11 cellular contexts compared by ENCODE assay signal in genomic region chr10:80523776-80524175, GRCh38. TPM values are rescaled to one million over a fixed set of nuclear protein-coding genes. Genes with fewer than 3 reads are reported as not detected.
DNase-seq lines count a peak whose midpoint lies in the region; ATAC-seq and TF ChIP-seq lines count a peak whose summit lies in the region.
"Had no signal": no experiment of that assay in that cellular context is flagged by ENCODE, and none has a peak within 500 bp of the region (broad histone marks: within the 10 kb centered on the region; RNA-seq: fewer than 3 reads in every experiment).

No MANE protein-coding gene starts in this region.

- H3K4me3 ChIP-seq in heart right ventricle: no peak overlapping the region
- H3K4me3 ChIP-seq: adrenal gland had no signal

- H3K36me3 ChIP-seq in heart right ventricle: peaks cover 0 to 35% (median 5%) of the 10 kb centered on the region in 9 donors

- peak overlapping the region in 4 of 10 donors; percentile 29 to 51 (median 42) for H3K27ac ChIP-seq in heart right ventricle
- H3K27ac ChIP-seq in layer of hippocampus (ENCODE audit: low read depth, low read length): peak overlapping the region; percentile 42
- H3K27ac ChIP-seq: adrenal gland had no signal

- H3K27ac Mint-ChIP-seq in activated CD8-positive, alpha-beta T cell treated with anti-CD3 and anti-CD28 coated beads for 36 hours: peak overlapping the region; percentile 69
- H3K27ac Mint-ChIP-seq in chondrocyte (ENCODE audit: unreplicated experiment): no peak overlapping the region

- ATAC-seq in Right ventricle myocardium inferior: no peak
- no peak for ATAC-seq in heart right ventricle
- no peak for ATAC-seq in activated CD8-positive, alpha-beta T cell treated with anti-CD3 and anti-CD28 coated beads for 36 hours
- no peak for ATAC-seq in HG02610 (IDR thresholded peaks at IDR 0.05; ENCODE audit: unreplicated experiment)

- peak; percentile 59 for DNase-seq in Right ventricle myocardium inferior (ENCODE audit: missing footprints)
- no peak for DNase-seq in heart right ventricle
- DNase-seq in activated CD8-positive, alpha-beta T cell treated with anti-CD3 and anti-CD28 coated beads for 36 hours: no peak
- no peak for DNase-seq in T1000 (lab: John Stamatoyannopoulos, UW)
- no peak for DNase-seq in NCI-H345 (lab: John Stamatoyannopoulos, UW)
- no peak for DNase-seq in chondrocyte (ENCODE audit: low spot score)
- DNase-seq: NCI-H2227 treated with DMSO at 0.1 percent for 48 hours, retina had no signal

- CTCF ChIA-PET in activated CD8-positive, alpha-beta T cell treated with anti-CD3 and anti-CD28 coated beads for 36 hours (lab: Charles Lee): interaction anchor here (5.7 kb wide), 1 partner anchor 19 kb away, joined by 29 read pairs; no protein-coding TSS in a partner anchor

- TF ChIP-seq CTCF in heart right ventricle (IDR thresholded peaks at IDR 0.05): no peak
- TF ChIP-seq CTCF in activated CD8-positive, alpha-beta T cell treated with anti-CD3 and anti-CD28 coated beads for 36 hours (IDR thresholded peaks at IDR 0.05): no peak
- TF ChIP-seq CTCF in chondrocyte (IDR thresholded peaks at IDR 0.05): no peak

- intact Hi-C loops in Right ventricle myocardium inferior (cut with DNase I) (no loop called here), heart right ventricle (cut with DNase I) (no loop called here)
- intact Hi-C loops in activated CD8-positive, alpha-beta T cell treated with anti-CD3 and anti-CD28 coated beads for 36 hours (cut with micrococcal nuclease): no loop called here

- no peaks in the 10 kb centered on the region for H3K27me3 ChIP-seq in heart right ventricle
- H3K27me3 ChIP-seq in layer of hippocampus (ENCODE audit: control insufficient read depth, insufficient read depth, low read length): no peaks in the 10 kb centered on the region
- H3K27me3 ChIP-seq: adrenal gland had no signal

- peaks cover 2 to 69% (median 23%) of the 10 kb centered on the region in 9 donors for H3K4me1 ChIP-seq in heart right ventricle

- no peak overlapping the region for H3K4me3 Mint-ChIP-seq in activated CD8-positive, alpha-beta T cell treated with anti-CD3 and anti-CD28 coated beads for 36 hours
- no peak overlapping the region for H3K4me3 Mint-ChIP-seq in chondrocyte (ENCODE audit: unreplicated experiment)

- POLR2A ChIA-PET in activated CD8-positive, alpha-beta T cell treated with anti-CD3 and anti-CD28 coated beads for 36 hours (lab: Charles Lee): interaction anchor here (0.7 kb wide), 1 partner anchor 14 kb away, joined by 3 read pairs; no protein-coding TSS in a partner anchor

- H3K9me3 ChIP-seq in heart right ventricle: no peaks in the 10 kb centered on the region
- H3K9me3 ChIP-seq: adrenal gland had no signal

- 61 to 62% methylated on average over 6 of the region's 6 CpGs for WGBS in heart right ventricle, 2 donors

- no peaks in the 10 kb centered on the region for H3K9me3 Mint-ChIP-seq in activated CD8-positive, alpha-beta T cell treated with anti-CD3 and anti-CD28 coated beads for 36 hours
- H3K9me3 Mint-ChIP-seq in chondrocyte (ENCODE audit: low read depth): no peaks in the 10 kb centered on the region

- H3K4me1 Mint-ChIP-seq in activated CD8-positive, alpha-beta T cell treated with anti-CD3 and anti-CD28 coated beads for 36 hours (ENCODE audit: low read depth): peaks cover 68% of the 10 kb centered on the region
- no peaks in the 10 kb centered on the region for H3K4me1 Mint-ChIP-seq in chondrocyte (ENCODE audit: low read depth)

- no peaks in the 10 kb centered on the region for H3K27me3 Mint-ChIP-seq in activated CD8-positive, alpha-beta T cell treated with anti-CD3 and anti-CD28 coated beads for 36 hours
- no peaks in the 10 kb centered on the region for H3K27me3 Mint-ChIP-seq in chondrocyte (ENCODE audit: low read depth)

- peaks cover 13% of the 10 kb centered on the region for H3K36me3 Mint-ChIP-seq in activated CD8-positive, alpha-beta T cell treated with anti-CD3 and anti-CD28 coated beads for 36 hours (ENCODE audit: low read depth)
- H3K36me3 Mint-ChIP-seq in chondrocyte (ENCODE audit: low read depth): peaks cover 11% of the 10 kb centered on the region

RNA-seq across cellular contexts. Expression of gene SH2D4B, which starts 13.9 kb away (rescaled TPM):
- total RNA-seq in Right ventricle myocardium inferior (not detected), heart right ventricle (not detected), chondrocyte (0.07 TPM in 1 of 3 replicates, not detected in the others)
- polyA plus RNA-seq in heart right ventricle: not detected
- under 1 TPM; 0.11 to 0.20 TPM for total RNA-seq in activated CD8-positive, alpha-beta T cell treated with anti-CD3 and anti-CD28 coated beads for 36 hours
